In the genomic region with DNA sequence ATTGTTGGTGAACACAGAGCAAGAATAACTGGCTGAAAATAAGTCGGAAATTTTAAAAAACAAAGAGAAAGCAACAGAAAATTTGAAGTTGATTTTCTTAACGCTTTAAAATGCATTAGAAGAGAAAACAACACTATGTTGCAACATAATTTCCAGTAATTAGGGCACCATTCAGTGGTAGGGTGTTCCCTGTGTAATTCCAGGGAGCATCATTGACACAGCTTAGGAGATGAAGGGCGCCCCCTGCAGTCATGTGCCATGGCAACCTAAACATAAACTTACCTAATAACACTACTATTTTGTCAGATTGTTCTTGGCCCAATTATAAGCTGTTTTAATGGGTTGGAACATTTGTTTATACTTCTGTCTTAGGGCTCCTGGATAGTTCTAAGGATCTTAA, we compare ENCODE assay signal across 8 cellular contexts.
DNase-seq lines count a peak whose midpoint lies in the region; ATAC-seq and TF ChIP-seq lines count a peak whose summit lies in the region.

No MANE protein-coding gene starts in this region.

- H3K4me3 ChIP-seq in adipocyte (ENCODE audit: low read length) (peak overlapping the region; percentile 59), stomach (no peak overlapping the region)

- H3K9me3 ChIP-seq in adipocyte (ENCODE audit: control insufficient read depth, low read length) (no peaks in the 10 kb centered on the region), stomach (no peaks in the 10 kb centered on the region)

- intact Hi-C loops in stomach (cut with DNase I; ENCODE audit: low total_unique reads) = no loop called here

- DNase-seq in CD1c-positive myeloid dendritic cell (ENCODE audit: extremely low spot score) (peak; percentile 18), HEK293T (ENCODE audit: extremely low spot score) (peak; percentile 71), adipocyte (ENCODE audit: low read depth) (peak; percentile 52), iris pigment epithelial cell (ENCODE audit: low read depth) (peak; percentile 51), stomach (no peak)

- no peak for TF ChIP-seq EP300 in stomach (IDR thresholded peaks at IDR 0.05)

- H3K27me3 ChIP-seq in adipocyte (replicated peaks; ENCODE audit: control insufficient read depth, insufficient read depth, low read length) (no peaks in the 10 kb centered on the region), stomach (no peaks in the 10 kb centered on the region)

- TF ChIP-seq CTCF in stomach (IDR thresholded peaks at IDR 0.05) = no peak

- H3K9ac ChIP-seq in adipocyte (ENCODE audit: low read length) = peak overlapping the region; percentile 19

- peak overlapping the region in 2 of 5 donors; percentile 30 to 31 for H3K27ac ChIP-seq in stomach

- no peak for ATAC-seq in GM21528 (IDR thresholded peaks at IDR 0.05; ENCODE audit: low FRiP score, unreplicated experiment)
- no peak for ATAC-seq in HG02610 (IDR thresholded peaks at IDR 0.05; ENCODE audit: unreplicated experiment)
- no peak for ATAC-seq in HG03442 (IDR thresholded peaks at IDR 0.05; ENCODE audit: unreplicated experiment)

- POLR2A ChIA-PET in HEK293T (lab: Yijun Ruan, JAX) = interaction anchor here (1.2 kb wide), 1 partner anchor 31 kb away, joined by 3 read pairs; no protein-coding TSS in a partner anchor

- H3K36me3 ChIP-seq in adipocyte (ENCODE audit: control insufficient read depth, insufficient read depth, low read length, severe bottlenecking) = peaks cover 12% of the 10 kb centered on the region
- H3K36me3 ChIP-seq in stomach = peaks cover 0 to 11% (median 4%) of the 10 kb centered on the region in 4 donors

- 51 to 58% (median 56%) methylated on average over 3 of the region's 3 CpGs for WGBS in stomach, 5 donors

- TF ChIP-seq POLR2A in stomach (IDR thresholded peaks at IDR 0.05) = no peak

- H3K4me1 ChIP-seq in adipocyte (ENCODE audit: control insufficient read depth, insufficient read depth, low read length) (peaks cover 47% of the 10 kb centered on the region), stomach (peaks cover 0 to 17% (median 5%) of the 10 kb centered on the region in 4 donors)

- CTCF ChIA-PET in HEK293T (lab: Yijun Ruan, JAX) = interaction anchor here (0.5 to 1.7 kb wide), 22 partner anchors 8 to 606 kb away, joined by 3 to 7 read pairs (median 4); no protein-coding TSS in a partner anchor

TF ChIP-seq in HEK293T, 16 proteins besides CTCF, POLR2A, EP300 and RAD21:
- TF ChIP-seq LEF1 (IDR thresholded peaks at IDR 0.05; ENCODE audit: borderline replicate concordance) (no peak), ELF4 (IDR thresholded peaks at IDR 0.05) (no peak), SUZ12 (IDR thresholded peaks at IDR 0.05) (no peak), CTBP1 (IDR thresholded peaks at IDR 0.05; ENCODE audit: borderline replicate concordance) (no peak), BHLHE40 (IDR thresholded peaks at IDR 0.05; ENCODE audit: borderline replicate concordance) (no peak), ARNT (IDR thresholded peaks at IDR 0.05) (no peak), FOXK2 (IDR thresholded peaks at IDR 0.05) (no peak), FOXM1 (IDR thresholded peaks at IDR 0.05; ENCODE audit: borderline replicate concordance) (no peak), NFRKB (IDR thresholded peaks at IDR 0.05) (no peak), SP1 (IDR thresholded peaks at IDR 0.05) (no peak), ZNF384 (IDR thresholded peaks at IDR 0.05) (no peak), FOXA1 (IDR thresholded peaks at IDR 0.05) (no peak), L3MBTL2 (conservative IDR thresholded peaks at IDR 0.05) (no peak), HDGF (IDR thresholded peaks at IDR 0.05; ENCODE audit: borderline replicate concordance) (no peak)
- TF ChIP-seq, protein P1, sequence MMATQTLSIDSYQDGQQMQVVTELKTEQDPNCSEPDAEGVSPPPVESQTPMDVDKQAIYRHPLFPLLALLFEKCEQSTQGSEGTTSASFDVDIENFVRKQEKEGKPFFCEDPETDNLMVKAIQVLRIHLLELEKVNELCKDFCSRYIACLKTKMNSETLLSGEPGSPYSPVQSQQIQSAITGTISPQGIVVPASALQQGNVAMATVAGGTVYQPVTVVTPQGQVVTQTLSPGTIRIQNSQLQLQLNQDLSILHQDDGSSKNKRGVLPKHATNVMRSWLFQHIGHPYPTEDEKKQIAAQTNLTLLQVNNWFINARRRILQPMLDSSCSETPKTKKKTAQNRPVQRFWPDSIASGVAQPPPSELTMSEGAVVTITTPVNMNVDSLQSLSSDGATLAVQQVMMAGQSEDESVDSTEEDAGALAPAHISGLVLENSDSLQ (IDR thresholded peaks at IDR 0.05) = no peak
